ENCODE assay signal across 28 cellular contexts in genomic region chr2:73942664-73943063, GRCh38. TPM values are rescaled to one million over a fixed set of nuclear protein-coding genes. Genes with fewer than 3 reads are reported as not detected.
"Had no signal": no experiment of that assay in that cellular context is flagged by ENCODE, and none has a peak within 500 bp of the region (broad histone marks: within the 10 kb centered on the region; RNA-seq: fewer than 3 reads in every experiment).

No MANE protein-coding gene starts in this region.

- ATAC-seq: Panc1, Right ventricle myocardium inferior had no signal

- DNase-seq: activated CD4-positive, alpha-beta T cell treated with anti-CD3 and anti-CD28 coated beads for 48 hours; activated CD4-positive, alpha-beta T cell treated with anti-CD3 and anti-CD28 coated beads, Interleukin-2, amount 50 U/mL, for 4 hours; activated CD8-positive, alpha-beta memory T cell treated with anti-CD3 and anti-CD28 coated beads for 24 hours; activated gamma-delta T cell; activated naive CD4-positive, alpha-beta T cell treated with anti-CD3 and anti-CD28 coated beads, Interleukin-2, amount 50 U/mL, for 16 hours; adrenal gland; anterior cingulate cortex; caudate nucleus; IMR-90; Kasumi-1; KBM-7; NCI-H1105 treated with DMSO at 0.1 percent for 48 hours; NCI-H1436 treated with DMSO at 0.1 percent for 48 hours; NCI-H187; NCI-H2081; NCI-H510A treated with DMSO at 0.1 percent for 48 hours; NCI-H69; NK-92 treated with Interleukin-12 subunit alpha and Interleukin-12 subunit beta, amount 100 ng/mL, for 24 hours; OCI-M1; RPMI8226; SJCRH30; SK-N-SH; T-helper 1 cell; WERI-Rb-1 had no signal

- H3K9me3 Mint-ChIP-seq: activated T-helper 1 cell treated with anti-CD3 and anti-CD28 coated beads, Interleukin-12 subunit alpha, Interleukin-12 subunit beta, Interleukin-2, Interleukin-4 antibody, amounts not matched to agents 30 ng/mL and 10 ng/mL and 1 ng/mL, durations not matched to agents 14 hours and 24 hours and 36 hours had no signal

- H3K4me3 Mint-ChIP-seq: activated T-helper 1 cell treated with anti-CD3 and anti-CD28 coated beads, Interleukin-12 subunit alpha, Interleukin-12 subunit beta, Interleukin-2, Interleukin-4 antibody, amounts not matched to agents 30 ng/mL and 10 ng/mL and 1 ng/mL, durations not matched to agents 14 hours and 24 hours and 36 hours had no signal

- H3K27ac Mint-ChIP-seq: activated T-helper 1 cell treated with anti-CD3 and anti-CD28 coated beads, Interleukin-12 subunit alpha, Interleukin-12 subunit beta, Interleukin-2, Interleukin-4 antibody, amounts not matched to agents 30 ng/mL and 10 ng/mL and 1 ng/mL, durations not matched to agents 14 hours and 24 hours and 36 hours had no signal

RNA-seq across cellular contexts. Expression of gene ACTG2, which starts 49.9 kb away (rescaled TPM):
- total RNA-seq: T-helper 2 cell treated with Interferon-gamma antibody and Interleukin-4, amounts not matched to agents 100 ng/mL and 5 ng/mL, for 36 hours had no signal
